Comparison of ENCODE assay signal across 9 cellular contexts in the genomic region with DNA sequence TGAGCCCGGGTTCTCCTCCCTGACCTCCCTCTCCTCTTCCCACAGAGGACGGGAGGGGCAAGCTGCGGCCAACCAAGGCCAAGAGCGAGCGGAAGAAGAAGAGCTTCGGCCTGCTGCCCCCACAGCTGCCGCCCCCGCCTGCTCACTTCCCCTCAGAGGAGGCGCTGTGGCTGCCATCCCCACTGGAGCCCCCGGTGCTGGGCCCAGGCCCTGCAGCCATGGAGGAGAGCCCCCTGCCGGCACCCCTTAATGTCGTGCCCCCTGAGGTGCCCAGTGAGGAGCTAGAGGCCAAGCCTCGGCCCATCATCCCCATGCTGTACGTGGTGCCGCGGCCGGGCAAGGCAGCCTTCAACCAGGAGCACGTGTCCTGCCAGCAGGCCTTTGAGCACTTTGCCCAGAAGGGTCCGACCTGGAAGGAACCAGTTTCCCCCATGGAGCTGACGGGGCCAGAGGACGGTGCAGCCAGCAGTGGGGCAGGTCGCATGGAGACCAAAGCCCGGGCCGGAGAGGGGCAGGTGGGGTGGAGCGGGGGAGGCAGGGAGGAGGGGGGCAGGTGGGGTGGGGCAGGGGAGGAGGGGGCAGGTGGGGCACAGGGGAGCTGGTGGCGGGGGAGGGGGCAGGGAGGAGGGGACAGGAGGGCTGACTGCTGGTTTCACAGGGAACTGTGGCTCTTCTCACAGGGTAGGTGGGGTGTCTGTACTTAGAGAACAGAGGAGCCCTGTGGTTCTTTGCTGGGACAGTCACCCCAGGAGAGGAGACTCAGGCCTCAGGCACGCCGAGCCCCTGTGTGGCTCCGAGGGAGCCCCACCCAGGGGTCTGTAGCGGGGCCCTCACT.
DNase-seq lines count a peak whose midpoint lies in the region; ATAC-seq and TF ChIP-seq lines count a peak whose summit lies in the region.
"Had no signal": no experiment of that assay in that cellular context is flagged by ENCODE, and none has a peak within 500 bp of the region (broad histone marks: within the 10 kb centered on the region; RNA-seq: fewer than 3 reads in every experiment).

No MANE protein-coding gene starts in this region.

- TF ChIP-seq POLR2A in gastrocnemius medialis (IDR thresholded peaks at IDR 0.05) = no peak

- H3K36me3 Mint-ChIP-seq in progenitor cell of endocrine pancreas (ENCODE audit: insufficient read depth) = peaks cover 5% of the 10 kb centered on the region

- no peaks in the 10 kb centered on the region for H3K9me3 Mint-ChIP-seq in progenitor cell of endocrine pancreas (ENCODE audit: low read depth)

- no peaks in the 10 kb centered on the region for H3K27me3 ChIP-seq in gastrocnemius medialis

- no peak for TF ChIP-seq CTCF in VCaP (conservative IDR thresholded peaks at IDR 0.05)
- TF ChIP-seq CTCF in progenitor cell of endocrine pancreas (IDR thresholded peaks at IDR 0.05; ENCODE audit: unreplicated experiment) = no peak
- TF ChIP-seq CTCF in gastrocnemius medialis (IDR thresholded peaks at IDR 0.05 in 4 of 5, conservative IDR thresholded peaks at IDR 0.05 in 1 of 5) = no peak

- peaks cover 3 to 43% of the 10 kb centered on the region in 2 donors for H3K36me3 ChIP-seq in gastrocnemius medialis

- H3K27me3 Mint-ChIP-seq in progenitor cell of endocrine pancreas = no peaks in the 10 kb centered on the region

- peaks cover 14 to 27% of the 10 kb centered on the region in 2 donors for H3K4me1 ChIP-seq in gastrocnemius medialis

- H3K27ac ChIP-seq in VCaP (peak overlapping the region; percentile 82), gastrocnemius medialis (no peak overlapping the region)

- H3K27ac Mint-ChIP-seq in progenitor cell of endocrine pancreas = peak overlapping the region; percentile 97

- in situ Hi-C loops in gastrocnemius medialis (cut with MboI; ENCODE audit: low sequenced_read_pairs in 4 of 4) = no loop called here

- no peak overlapping the region for H3K4me3 ChIP-seq in gastrocnemius medialis

- peak overlapping the region; percentile 55 for H3K4me3 Mint-ChIP-seq in progenitor cell of endocrine pancreas (ENCODE audit: low read depth)

- H3K9me3 ChIP-seq in gastrocnemius medialis = no peaks in the 10 kb centered on the region

- ATAC-seq in GM18868 (IDR thresholded peaks at IDR 0.05; ENCODE audit: unreplicated experiment) = peak; percentile 22
- ATAC-seq in HG02642 (IDR thresholded peaks at IDR 0.05; ENCODE audit: poor library complexity, unreplicated experiment) = peak; percentile 54
- no peak for ATAC-seq in esophagus mucosa
- ATAC-seq in gastrocnemius medialis = no peak

- intact Hi-C loops in gastrocnemius medialis (cut with DNase I; ENCODE audit: low total_unique reads) = no loop called here

- DNase-seq in progenitor cell of endocrine pancreas (ENCODE audit: low spot score, unreplicated experiment) (no peak), gastrocnemius medialis (no peak), NCI-H2081 (lab: John Stamatoyannopoulos, UW) (no peak), nucleus accumbens (lab: John Stamatoyannopoulos, UW) (no peak)
- DNase-seq: NCI-H1694 had no signal

- H3K4me1 Mint-ChIP-seq in progenitor cell of endocrine pancreas (ENCODE audit: low read depth) = peaks cover 48% of the 10 kb centered on the region

Comparison
In these comparisons a context has a peak if more than half of its experiments do, and no peak if none do; other contexts are left out.
1. ATAC-seq: peak in GM18868 (single experiment) and HG02642 (single experiment); none in esophagus mucosa (single experiment) and gastrocnemius medialis (0 of 2).